1 cellular context compared by ENCODE assay signal in genomic region chr2:241099246-241099645, GRCh38.
TF ChIP-seq lines count a peak whose summit lies in the region.

No MANE protein-coding gene starts in this region.

TF ChIP-seq in GM12878, 131 proteins besides CTCF, POLR2A, EP300 and RAD21 (continued from another document):
- TF ChIP-seq ZNF687 (IDR thresholded peaks at IDR 0.05) (peak; percentile 48; the same call in 1 of the 2 replicates), MXI1 (IDR thresholded peaks at IDR 0.05; ENCODE audit: low read depth, low read length) (no peak), POLR2AphosphoS5 (IDR thresholded peaks at IDR 0.05; ENCODE audit: low read length) (peak; percentile 45), ZBTB33 (IDR thresholded peaks at IDR 0.05) (no peak), IKZF1 (conservative IDR thresholded peaks at IDR 0.05) (0 out of 2 replicates have a peak, but pooled peaks have one; percentile 11), RUNX3 (IDR thresholded peaks at IDR 0.05; ENCODE audit: low read length) (peak; percentile 38), KAT2A (conservative IDR thresholded peaks at IDR 0.05; ENCODE audit: control insufficient read depth, low read depth, low read length) (no peak), MEF2A (IDR thresholded peaks at IDR 0.05; ENCODE audit: insufficient read depth, low read depth, low read length) (no peak), TCF12 (IDR thresholded peaks at IDR 0.05; ENCODE audit: low read depth, low read length) (no peak), ZNF24 (IDR thresholded peaks at IDR 0.05) (no peak), MYC (IDR thresholded peaks at IDR 0.05; ENCODE audit: insufficient read depth, insufficient read length, insufficient replicate concordance, low read length, severe bottlenecking) (no peak)
